Comparison of ENCODE assay signal across 19 cellular contexts in genomic region chr19:27962260-27962659, GRCh38.
DNase-seq lines count a peak whose midpoint lies in the region; ATAC-seq, FAIRE-seq and TF ChIP-seq lines count a peak whose summit lies in the region.
"Had no signal": no experiment of that assay in that cellular context is flagged by ENCODE, and none has a peak within 500 bp of the region (broad histone marks: within the 10 kb centered on the region; RNA-seq: fewer than 3 reads in every experiment).

No MANE protein-coding gene starts in this region.

- 26% methylated on average over 3 of the region's 3 CpGs for WGBS in A549 (ENCODE audit: missing lambda C conversion rate)

- CTCF ChIA-PET in A549 (lab: Yijun Ruan, JAX), result no interaction called here

- peak; percentile 93 for FAIRE-seq in A549 (lab: Jason Lieb, UNC)
- FAIRE-seq: GM12878, GM18507, K562 had no signal

- ATAC-seq in A549, result no peak
- no peak for ATAC-seq in GM21381 (IDR thresholded peaks at IDR 0.05; ENCODE audit: unreplicated experiment)
- ATAC-seq: GM12878, K562, Panc1 had no signal

- no peaks in the 10 kb centered on the region for H3K79me2 ChIP-seq in OCI-LY3 (ENCODE audit: low read length)

- no peak for TF ChIP-seq POLR2A in A549 (IDR thresholded peaks at IDR 0.05; ENCODE audit: low read length)

- DNase-seq in A549 (ENCODE audit: low read depth in 1 of 2, low spot score in 1 of 2) (no peak), chondrocyte (ENCODE audit: low spot score) (no peak), myocyte (ENCODE audit: low read depth) (peak; percentile 17), inferior parietal cortex (ENCODE audit: extremely low spot score) (no peak), NCI-H1048 (lab: John Stamatoyannopoulos, UW) (no peak), NCI-H345 treated with DMSO at 0.1 percent for 48 hours (lab: John Stamatoyannopoulos, UW; ENCODE audit: unreplicated experiment) (no peak)
- DNase-seq: DMS53, NCI-H2107, NCI-H345, NCI-H748 treated with DMSO at 0.1 percent for 48 hours, Right ventricle myocardium superior had no signal

- H3K4me3 ChIP-seq in A549 (no peak overlapping the region), OCI-LY3 (ENCODE audit: low read length) (peak overlapping the region; percentile 37)
- H3K4me3 ChIP-seq: GM12878, HAP-1, K562 had no signal

- TF ChIP-seq RAD21 in A549 (conservative IDR thresholded peaks at IDR 0.05 in 1 of 2, IDR thresholded peaks at IDR 0.05 in 1 of 2), result no peak

- no peaks in the 10 kb centered on the region for H3K9me3 Mint-ChIP-seq in chondrocyte (ENCODE audit: low read depth)

- H3K4me1 Mint-ChIP-seq in chondrocyte (ENCODE audit: low read depth), result peaks cover 14% of the 10 kb centered on the region

- peak overlapping the region; percentile 30 for H3K27ac Mint-ChIP-seq in chondrocyte (ENCODE audit: unreplicated experiment)

- no peak overlapping the region for H3K9ac ChIP-seq in OCI-LY3 (ENCODE audit: low read length)

- no peak for TF ChIP-seq EP300 in A549 (IDR thresholded peaks at IDR 0.05)

- H3K27ac ChIP-seq in A549, result no peak overlapping the region
- H3K27ac ChIP-seq in OCI-LY3 (ENCODE audit: low read length), result no peak overlapping the region
- H3K27ac ChIP-seq: 22Rv1 had no signal

- H3K4me1 ChIP-seq in A549 (no peaks in the 10 kb centered on the region), OCI-LY3 (ENCODE audit: low read length) (peaks cover 19% of the 10 kb centered on the region)
- H3K4me1 ChIP-seq: HAP-1 had no signal

- no peaks in the 10 kb centered on the region for H4K20me1 ChIP-seq in OCI-LY3 (ENCODE audit: insufficient read depth, low read length)

- TF ChIP-seq CTCF in A549 (IDR thresholded peaks at IDR 0.05) (no peak), OCI-LY3 (IDR thresholded peaks at IDR 0.05; ENCODE audit: low read depth, low read length) (no peak), chondrocyte (IDR thresholded peaks at IDR 0.05) (no peak)

- H3K4me3 Mint-ChIP-seq in chondrocyte (ENCODE audit: unreplicated experiment), result peak overlapping the region; percentile 14

- no peaks in the 10 kb centered on the region for H3K36me3 Mint-ChIP-seq in chondrocyte (ENCODE audit: low read depth)

- no peaks in the 10 kb centered on the region for H3K36me3 ChIP-seq in OCI-LY3 (replicated peaks; ENCODE audit: low read depth, low read length)
- H3K36me3 ChIP-seq: HAP-1 had no signal

- H3K27me3 Mint-ChIP-seq in chondrocyte (ENCODE audit: low read depth), result peaks cover 2% of the 10 kb centered on the region

- H3K27me3 ChIP-seq in OCI-LY3 (ENCODE audit: low read depth, low read length), result no peaks in the 10 kb centered on the region

- H3K4me2 ChIP-seq in A549 (no peak overlapping the region), OCI-LY3 (ENCODE audit: low read length) (peak overlapping the region; percentile 58)

- H3K9me3 ChIP-seq in A549 (peaks cover 3% of the 10 kb centered on the region; the same call in 1 of the 3 replicates), OCI-LY3 (ENCODE audit: insufficient read depth, low read length) (no peaks in the 10 kb centered on the region)
- H3K9me3 ChIP-seq: HAP-1 had no signal

- POLR2A ChIA-PET in A549 (lab: Yijun Ruan, JAX), result no interaction called here

- no peak overlapping the region for H2AFZ ChIP-seq in OCI-LY3 (ENCODE audit: low read depth, low read length)

TF ChIP-seq in A549, 52 proteins besides CTCF, POLR2A, EP300 and RAD21:
- TF ChIP-seq HOXB5 (CRISPR knock-in tag; IDR thresholded peaks at IDR 0.05), result no peak
- TF ChIP-seq MYC (IDR thresholded peaks at IDR 0.05; ENCODE audit: borderline replicate concordance, low read length), result no peak
- TF ChIP-seq FOSL2 (IDR thresholded peaks at IDR 0.05), result no peak
- no peak for TF ChIP-seq FOSL2 (CRISPR knock-in tag; IDR thresholded peaks at IDR 0.05)
- no peak for TF ChIP-seq RFX5 (IDR thresholded peaks at IDR 0.05)
- TF ChIP-seq TFCP2L1 (CRISPR knock-in tag; IDR thresholded peaks at IDR 0.05), result no peak
- TF ChIP-seq USF2 (IDR thresholded peaks at IDR 0.05), result no peak
- TF ChIP-seq MAX (IDR thresholded peaks at IDR 0.05), result no peak
- TF ChIP-seq KDM1A (IDR thresholded peaks at IDR 0.05; ENCODE audit: low read depth), result no peak
